28 cellular contexts compared by ENCODE assay signal in the genomic region with DNA sequence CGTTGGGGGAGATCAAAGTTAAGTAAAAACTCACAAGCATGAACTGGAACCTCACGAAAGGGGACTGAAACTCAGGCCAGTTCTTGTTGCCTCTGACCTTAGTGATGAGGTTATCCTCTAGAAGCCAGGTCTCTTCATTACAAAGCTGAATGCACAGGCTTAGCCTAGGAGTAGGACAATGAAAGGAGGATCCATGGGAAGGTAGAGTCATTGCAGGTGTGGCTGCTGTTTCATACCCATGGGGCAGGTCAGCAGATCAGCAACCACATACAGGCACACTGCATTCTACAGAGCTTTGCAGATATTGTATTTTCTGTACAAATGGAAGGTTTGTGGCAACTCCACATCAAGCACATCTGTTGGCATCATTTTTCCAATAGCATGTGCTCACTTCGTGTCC.
"Had no signal": no experiment of that assay in that cellular context is flagged by ENCODE, and none has a peak within 500 bp of the region (broad histone marks: within the 10 kb centered on the region; RNA-seq: fewer than 3 reads in every experiment).

No MANE protein-coding gene starts in this region.

- H3K36me3 ChIP-seq: esophagus muscularis mucosa, gastroesophageal sphincter, heart left ventricle, left ventricle myocardium inferior, lower lobe of right lung had no signal

- H3K27me3 ChIP-seq: dorsolateral prefrontal cortex, esophagus muscularis mucosa, foreskin keratinocyte, heart left ventricle, hepatocyte had no signal

- ATAC-seq: effector memory CD8-positive, alpha-beta T cell; foreskin keratinocyte; gastroesophageal sphincter; heart left ventricle; left colon; left lobe of liver; lower lobe of right lung; naive thymus-derived CD4-positive, alpha-beta T cell had no signal

- H2AFZ ChIP-seq: hepatocyte had no signal

- H3K27ac Mint-ChIP-seq: effector memory CD8-positive, alpha-beta T cell; endodermal cell; immature natural killer cell; memory B cell; naive thymus-derived CD4-positive, alpha-beta T cell had no signal

- H3K36me3 Mint-ChIP-seq: immature natural killer cell; memory B cell; naive thymus-derived CD4-positive, alpha-beta T cell had no signal

- H3K4me3 ChIP-seq: coronary artery, dorsolateral prefrontal cortex, esophagus muscularis mucosa, gastroesophageal sphincter, heart left ventricle, hepatocyte, left ventricle myocardium inferior, lower lobe of right lung had no signal

- H3K4me1 Mint-ChIP-seq: endodermal cell; immature natural killer cell; memory B cell; naive thymus-derived CD4-positive, alpha-beta T cell had no signal

- FAIRE-seq: colon, endometrium, frontal cortex, kidney had no signal

- H3K9me3 ChIP-seq: esophagus muscularis mucosa, gastroesophageal sphincter, heart left ventricle, left ventricle myocardium inferior, lower lobe of right lung had no signal

- H3K4me1 ChIP-seq: esophagus muscularis mucosa, gastroesophageal sphincter, heart left ventricle, left ventricle myocardium inferior, lower lobe of right lung had no signal

- DNase-seq: dermis blood vessel endothelial cell; dorsolateral prefrontal cortex; effector CD4-positive, alpha-beta T cell; effector memory CD8-positive, alpha-beta T cell; endodermal cell; erythroblast; foreskin keratinocyte; heart left ventricle; hypothalamus; immature natural killer cell; islet precursor cell; kidney; kidney glomerular epithelial cell; left colon; left ventricle myocardium inferior; lower lobe of right lung; mesendoderm; midbrain; naive thymus-derived CD4-positive, alpha-beta T cell had no signal

- H3K27ac ChIP-seq: coronary artery, dorsolateral prefrontal cortex, esophagus muscularis mucosa, foreskin keratinocyte, gastroesophageal sphincter, heart left ventricle, hepatocyte, left ventricle myocardium inferior, lower lobe of right lung had no signal

- H3K9me3 Mint-ChIP-seq: endodermal cell had no signal

- H3K27me3 Mint-ChIP-seq: effector memory CD8-positive, alpha-beta T cell; memory B cell; naive thymus-derived CD4-positive, alpha-beta T cell had no signal

- H3K4me2 ChIP-seq: hepatocyte had no signal

- H3K4me3 Mint-ChIP-seq: effector memory CD8-positive, alpha-beta T cell; endodermal cell; immature natural killer cell; memory B cell; naive thymus-derived CD4-positive, alpha-beta T cell had no signal
